1 cellular context compared by ENCODE assay signal in genomic region chr4:1759818-1760223, GRCh38.
TF ChIP-seq lines count a peak whose summit lies in the region.

No MANE protein-coding gene starts in this region.

TF ChIP-seq in WTC11, 78 proteins besides CTCF, POLR2A, EP300 and RAD21 (continued from another document):
- TF ChIP-seq ZMAT4 (CRISPR knock-in tag; IDR thresholded peaks at IDR 0.05), result no peak
- no peak for TF ChIP-seq ESRRA (CRISPR knock-in tag; IDR thresholded peaks at IDR 0.05; ENCODE audit: borderline replicate concordance)
- no peak for TF ChIP-seq MXD4 (CRISPR knock-in tag; IDR thresholded peaks at IDR 0.05; ENCODE audit: borderline replicate concordance)
- no peak for TF ChIP-seq NR1H2 (CRISPR knock-in tag; IDR thresholded peaks at IDR 0.05)
- TF ChIP-seq HMGA2 (CRISPR knock-in tag; IDR thresholded peaks at IDR 0.05), result no peak
- TF ChIP-seq MAX (CRISPR knock-in tag; IDR thresholded peaks at IDR 0.05), result no peak
- TF ChIP-seq, protein P1, sequence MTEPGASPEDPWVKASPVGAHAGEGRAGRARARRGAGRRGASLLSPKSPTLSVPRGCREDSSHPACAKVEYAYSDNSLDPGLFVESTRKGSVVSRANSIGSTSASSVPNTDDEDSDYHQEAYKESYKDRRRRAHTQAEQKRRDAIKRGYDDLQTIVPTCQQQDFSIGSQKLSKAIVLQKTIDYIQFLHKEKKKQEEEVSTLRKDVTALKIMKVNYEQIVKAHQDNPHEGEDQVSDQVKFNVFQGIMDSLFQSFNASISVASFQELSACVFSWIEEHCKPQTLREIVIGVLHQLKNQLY (CRISPR knock-in tag; IDR thresholded peaks at IDR 0.05), result no peak
